1 cellular context compared by ENCODE assay signal in genomic region chr13:95552539-95553270, GRCh38.
TF ChIP-seq lines count a peak whose summit lies in the region.

A gene with protein sequence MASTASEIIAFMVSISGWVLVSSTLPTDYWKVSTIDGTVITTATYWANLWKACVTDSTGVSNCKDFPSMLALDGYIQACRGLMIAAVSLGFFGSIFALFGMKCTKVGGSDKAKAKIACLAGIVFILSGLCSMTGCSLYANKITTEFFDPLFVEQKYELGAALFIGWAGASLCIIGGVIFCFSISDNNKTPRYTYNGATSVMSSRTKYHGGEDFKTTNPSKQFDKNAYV (plus strand): TSS chr13:95552720. CDS start chr13:95552754, 34 bp downstream.

TF ChIP-seq in WTC11, 78 proteins besides CTCF, POLR2A, EP300 and RAD21 (continued from another document):
- TF ChIP-seq, protein P1, sequence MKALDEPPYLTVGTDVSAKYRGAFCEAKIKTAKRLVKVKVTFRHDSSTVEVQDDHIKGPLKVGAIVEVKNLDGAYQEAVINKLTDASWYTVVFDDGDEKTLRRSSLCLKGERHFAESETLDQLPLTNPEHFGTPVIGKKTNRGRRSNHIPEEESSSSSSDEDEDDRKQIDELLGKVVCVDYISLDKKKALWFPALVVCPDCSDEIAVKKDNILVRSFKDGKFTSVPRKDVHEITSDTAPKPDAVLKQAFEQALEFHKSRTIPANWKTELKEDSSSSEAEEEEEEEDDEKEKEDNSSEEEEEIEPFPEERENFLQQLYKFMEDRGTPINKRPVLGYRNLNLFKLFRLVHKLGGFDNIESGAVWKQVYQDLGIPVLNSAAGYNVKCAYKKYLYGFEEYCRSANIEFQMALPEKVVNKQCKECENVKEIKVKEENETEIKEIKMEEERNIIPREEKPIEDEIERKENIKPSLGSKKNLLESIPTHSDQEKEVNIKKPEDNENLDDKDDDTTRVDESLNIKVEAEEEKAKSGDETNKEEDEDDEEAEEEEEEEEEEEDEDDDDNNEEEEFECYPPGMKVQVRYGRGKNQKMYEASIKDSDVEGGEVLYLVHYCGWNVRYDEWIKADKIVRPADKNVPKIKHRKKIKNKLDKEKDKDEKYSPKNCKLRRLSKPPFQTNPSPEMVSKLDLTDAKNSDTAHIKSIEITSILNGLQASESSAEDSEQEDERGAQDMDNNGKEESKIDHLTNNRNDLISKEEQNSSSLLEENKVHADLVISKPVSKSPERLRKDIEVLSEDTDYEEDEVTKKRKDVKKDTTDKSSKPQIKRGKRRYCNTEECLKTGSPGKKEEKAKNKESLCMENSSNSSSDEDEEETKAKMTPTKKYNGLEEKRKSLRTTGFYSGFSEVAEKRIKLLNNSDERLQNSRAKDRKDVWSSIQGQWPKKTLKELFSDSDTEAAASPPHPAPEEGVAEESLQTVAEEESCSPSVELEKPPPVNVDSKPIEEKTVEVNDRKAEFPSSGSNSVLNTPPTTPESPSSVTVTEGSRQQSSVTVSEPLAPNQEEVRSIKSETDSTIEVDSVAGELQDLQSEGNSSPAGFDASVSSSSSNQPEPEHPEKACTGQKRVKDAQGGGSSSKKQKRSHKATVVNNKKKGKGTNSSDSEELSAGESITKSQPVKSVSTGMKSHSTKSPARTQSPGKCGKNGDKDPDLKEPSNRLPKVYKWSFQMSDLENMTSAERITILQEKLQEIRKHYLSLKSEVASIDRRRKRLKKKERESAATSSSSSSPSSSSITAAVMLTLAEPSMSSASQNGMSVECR (CRISPR knock-in tag; IDR thresholded peaks at IDR 0.05; ENCODE audit: borderline replicate concordance): peak; percentile 38; the same call in 1 of the 2 replicates
